In genomic region chr10:23293145-23293724, GRCh38 we compare ENCODE assay signal across 8 cellular contexts. TPM values are rescaled to one million over a fixed set of nuclear protein-coding genes. Genes with fewer than 3 reads are reported as not detected.
DNase-seq lines count a peak whose midpoint lies in the region; ATAC-seq, FAIRE-seq and TF ChIP-seq lines count a peak whose summit lies in the region.

No MANE protein-coding gene starts in this region.

- H3K36me3 Mint-ChIP-seq in mesothelial cell of epicardium: no peaks in the 10 kb centered on the region

- H3K27me3 ChIP-seq in NT2/D1 (ENCODE audit: insufficient read depth, insufficient read length) (no peaks in the 10 kb centered on the region), brain microvascular endothelial cell (replicated peaks) (no peaks in the 10 kb centered on the region)

- H3K9me3 ChIP-seq in NT2/D1 (ENCODE audit: insufficient read depth, low read length): no peaks in the 10 kb centered on the region; the same call in 1 of the 2 replicates

- H3K4me1 ChIP-seq in NT2/D1 (ENCODE audit: insufficient read depth, insufficient read length): no peaks in the 10 kb centered on the region

- H3K9me3 Mint-ChIP-seq in mesothelial cell of epicardium: peaks cover 3% of the 10 kb centered on the region

- no peak overlapping the region for H3K27ac Mint-ChIP-seq in mesothelial cell of epicardium

- no peak overlapping the region for H3K9ac ChIP-seq in NT2/D1 (ENCODE audit: insufficient read length, low read depth)

- FAIRE-seq in RCC 7860 (lab: Jason Lieb, UNC): no peak

- TF ChIP-seq CTCF in brain microvascular endothelial cell (IDR thresholded peaks at IDR 0.05; ENCODE audit: low read depth, low read length, missing control alignments) (peak; percentile 77), mesothelial cell of epicardium (IDR thresholded peaks at IDR 0.05; ENCODE audit: unreplicated experiment) (peak; percentile 45)

- H3K4me3 ChIP-seq in NT2/D1 (ENCODE audit: insufficient read length, low read depth): no peak overlapping the region
- H3K4me3 ChIP-seq in brain microvascular endothelial cell (ENCODE audit: low read depth, low read length): no peak overlapping the region

- H3K36me3 ChIP-seq in NT2/D1 (ENCODE audit: insufficient read depth, insufficient read length, low read length) (no peaks in the 10 kb centered on the region), brain microvascular endothelial cell (replicated peaks) (no peaks in the 10 kb centered on the region)

- H3K27ac ChIP-seq in brain microvascular endothelial cell: no peak overlapping the region

- peaks cover 75% of the 10 kb centered on the region for H3K27me3 Mint-ChIP-seq in mesothelial cell of epicardium (ENCODE audit: low read depth)

- peak; percentile 89 for ATAC-seq in GM19438 (IDR thresholded peaks at IDR 0.05; ENCODE audit: low read depth, unreplicated experiment)
- ATAC-seq in HG03442 (IDR thresholded peaks at IDR 0.05; ENCODE audit: unreplicated experiment): peak; percentile 89

- H3K4me1 Mint-ChIP-seq in mesothelial cell of epicardium: no peaks in the 10 kb centered on the region

- no peak overlapping the region for H3K4me3 Mint-ChIP-seq in mesothelial cell of epicardium

- in situ Hi-C loops in brain microvascular endothelial cell (cut with HindIII; ENCODE audit: low pct_ligation_motif_present, low sequenced_read_pairs): no loop called here

- peak; percentile 39 for DNase-seq in EL
- peak; percentile 59 for DNase-seq in NT2/D1 (ENCODE audit: low read depth, low spot score)
- peak; percentile 21 for DNase-seq in brain microvascular endothelial cell
- DNase-seq in mesothelial cell of epicardium (ENCODE audit: low spot score in 2 of 2, unreplicated experiment in 2 of 2): no peak
- DNase-seq in cerebellum (ENCODE audit: low spot score): no peak
- DNase-seq in RCC 7860 (ENCODE audit: low spot score): no peak

RNA-seq across cellular contexts. Expression of gene C10orf67, which starts 51.4 kb away (rescaled TPM):
- total RNA-seq in mesothelial cell of epicardium: 0.11 to 0.22 TPM in 2 of 3 replicates, not detected in the other
- total RNA-seq in cerebellum: 0.54 TPM

Comparison
In these comparisons a context has a peak if more than half of its experiments do, and no peak if none do; other contexts are left out.
1. DNase-seq: peak in EL (single experiment), NT2/D1 (single experiment) and brain microvascular endothelial cell (single experiment); none in mesothelial cell of epicardium (0 of 2), cerebellum (single experiment) and RCC 7860 (single experiment).